Comparison of ENCODE assay signal across 10 cellular contexts in genomic region chr3:62318365-62318751, GRCh38. TPM values are rescaled to one million over a fixed set of nuclear protein-coding genes. Genes with fewer than 3 reads are reported as not detected.
DNase-seq lines count a peak whose midpoint lies in the region; ATAC-seq and TF ChIP-seq lines count a peak whose summit lies in the region.
"Had no signal": no experiment of that assay in that cellular context is flagged by ENCODE, and none has a peak within 500 bp of the region (broad histone marks: within the 10 kb centered on the region; RNA-seq: fewer than 3 reads in every experiment).

No MANE protein-coding gene starts in this region.

- H3F3A ChIP-seq in PC-3 (ENCODE audit: low read length, unreplicated experiment) = no peaks in the 10 kb centered on the region

- POLR2A ChIA-PET in PC-3 (lab: Charles Lee; ENCODE audit: unreplicated experiment) = no interaction called here

- no peaks in the 10 kb centered on the region for H4K20me1 ChIP-seq in PC-3 (ENCODE audit: low read length)

- peak overlapping the region; percentile 77 for H3K4me2 ChIP-seq in PC-3 (ENCODE audit: low read length)

- H2AFZ ChIP-seq in PC-3 (ENCODE audit: low read length) = peak overlapping the region; percentile 76

- no peaks in the 10 kb centered on the region for H3K4me1 ChIP-seq in PC-3 (ENCODE audit: insufficient read depth, low read length)

- peak overlapping the region; percentile 54 for H3K4me3 ChIP-seq in GM12865 (ENCODE audit: low read depth, low read length)
- H3K4me3 ChIP-seq in PC-3 (ENCODE audit: low read length) = peak overlapping the region; percentile 66
- H3K4me3 ChIP-seq in epithelial cell of proximal tubule (ENCODE audit: low read depth, low read length) = peak overlapping the region; percentile 95

- no peaks in the 10 kb centered on the region for H3K9me2 ChIP-seq in PC-3 (replicated peaks; ENCODE audit: low read length)

- H3K27ac ChIP-seq in PC-3 (ENCODE audit: low read length) = no peak overlapping the region

- H3K9me3 ChIP-seq in PC-3 (ENCODE audit: low read length) = no peaks in the 10 kb centered on the region

- peak overlapping the region; percentile 39 for H3K9ac ChIP-seq in PC-3 (ENCODE audit: low read length)

- ATAC-seq in PC-3 = no peak

- TSS peak; percentile 68 for BruUV-seq in PC-3 (replicated peaks; lab: Mats Ljungman, UMichigan)

- TF ChIP-seq CTCF in GM12865 (IDR thresholded peaks at IDR 0.05; ENCODE audit: insufficient read depth, low read depth, low read length, missing control alignments) = no peak
- TF ChIP-seq CTCF in PC-3 (conservative IDR thresholded peaks at IDR 0.05; ENCODE audit: low read depth, low read length) = no peak
- no peak for TF ChIP-seq CTCF in epithelial cell of proximal tubule (conservative IDR thresholded peaks at IDR 0.05; ENCODE audit: low read depth, low read length)

- no peaks in the 10 kb centered on the region for H3K36me3 ChIP-seq in PC-3 (ENCODE audit: low read depth, low read length)

- peak; percentile 1 for DNase-seq in GM12865 (ENCODE audit: low read depth)
- DNase-seq in PC-3 = no peak
- DNase-seq in epithelial cell of proximal tubule (ENCODE audit: low read depth) = no peak
- peak; percentile 76 for DNase-seq in posterior vena cava (ENCODE audit: low spot score)
- DNase-seq in epidermal melanocyte (ENCODE audit: insufficient read length, low spot score) = no peak
- DNase-seq in AG08395 (ENCODE audit: low spot score) = no peak
- DNase-seq in amniotic stem cell (lab: John Stamatoyannopoulos, UW) = no peak
- DNase-seq in NCI-H2107 (lab: John Stamatoyannopoulos, UW) = no peak

- no peaks in the 10 kb centered on the region for H3K27me3 ChIP-seq in PC-3 (ENCODE audit: low read length)

- H3K79me2 ChIP-seq in PC-3 (ENCODE audit: low read length) = no peaks in the 10 kb centered on the region

- CTCF ChIA-PET in PC-3 (lab: Charles Lee) = no interaction called here

- intact Hi-C loops in PC-3 (cut with micrococcal nuclease) (no loop called here), posterior vena cava (cut with DNase I) (no loop called here)

RNA-seq across cellular contexts. Expression of gene FEZF2, which starts 55.0 kb away (rescaled TPM):
- total RNA-seq in PC-3 (2014; rRNA removed) (not detected in 2 replicates), epithelial cell of proximal tubule (not detected in 2 replicates), posterior vena cava (not detected)
- total RNA-seq: glomerular endothelial cell, HT1080 had no signal

Comparison
In these comparisons a context has a peak if more than half of its experiments do, and no peak if none do; other contexts are left out.
1. DNase-seq: peak in GM12865 (single experiment) and posterior vena cava (single experiment); none in PC-3 (single experiment), epithelial cell of proximal tubule (single experiment), epidermal melanocyte (single experiment), AG08395 (single experiment), amniotic stem cell (single experiment) and NCI-H2107 (single experiment).
2. Peak in every context shown above with its lines, with median percentiles within 50 percentile points of each other: H3K4me3 ChIP-seq.